8 cellular contexts compared by ENCODE assay signal in genomic region chr3:143971367-143972154, GRCh38. TPM values are rescaled to one million over a fixed set of nuclear protein-coding genes. Genes with fewer than 3 reads are reported as not detected.
A peak's percentile ranks its signal among the peaks of the same experiment; 100 is the strongest.
DNase-seq lines count a peak whose midpoint lies in the region; TF ChIP-seq lines count a peak whose summit lies in the region.

A gene with protein sequence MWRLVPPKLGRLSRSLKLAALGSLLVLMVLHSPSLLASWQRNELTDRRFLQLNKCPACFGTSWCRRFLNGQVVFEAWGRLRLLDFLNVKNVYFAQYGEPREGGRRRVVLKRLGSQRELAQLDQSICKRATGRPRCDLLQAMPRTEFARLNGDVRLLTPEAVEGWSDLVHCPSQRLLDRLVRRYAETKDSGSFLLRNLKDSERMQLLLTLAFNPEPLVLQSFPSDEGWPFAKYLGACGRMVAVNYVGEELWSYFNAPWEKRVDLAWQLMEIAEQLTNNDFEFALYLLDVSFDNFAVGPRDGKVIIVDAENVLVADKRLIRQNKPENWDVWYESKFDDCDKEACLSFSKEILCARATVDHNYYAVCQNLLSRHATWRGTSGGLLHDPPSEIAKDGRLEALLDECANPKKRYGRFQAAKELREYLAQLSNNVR (plus strand): TSS chr3:143971823. CDS start chr3:143972333, 510 bp downstream.

- peaks cover 15% of the 10 kb centered on the region for H3K4me1 ChIP-seq in neuron (ENCODE audit: insufficient read depth, low read length)

- peak within 1 kb of the TSS; percentile 94 for H3K27ac Mint-ChIP-seq in HFFc6

- no peaks in the 10 kb centered on the region for H3K9me3 Mint-ChIP-seq in HFFc6

- no peaks in the 10 kb centered on the region for H3K36me3 ChIP-seq in neuron (ENCODE audit: insufficient read depth, low read length)

- H3K4me3 ChIP-seq in neuron (ENCODE audit: low read length), result peak within 1 kb of the TSS; percentile 94

- no peaks in the 10 kb centered on the region for H3K36me3 Mint-ChIP-seq in HFFc6 (ENCODE audit: low read depth)

- in situ Hi-C loops in SK-MEL-5 (cut with HindIII; ENCODE audit: low pct_unique_long_range_greater_than_20kb, low sequenced_read_pairs), result no loop called here

- peak; percentile 84 for DNase-seq in GM04504 (ENCODE audit: low read depth)
- peak; percentile 90 for DNase-seq in HFFc6
- DNase-seq in NAMALWA (ENCODE audit: low spot score), result peak; percentile 97
- DNase-seq in SK-MEL-5 (ENCODE audit: low read depth, low spot score), result peak; percentile 93
- DNase-seq in activated naive CD4-positive, alpha-beta T cell treated with Interleukin-2 at 50 U/mL for 16 hours, result peak; percentile 95
- peak; percentile 93 for DNase-seq in foreskin melanocyte
- DNase-seq in stromal cell of bone marrow (ENCODE audit: low read depth), result peak; percentile 88

- no peaks in the 10 kb centered on the region for H3K27me3 ChIP-seq in neuron (ENCODE audit: insufficient read depth, low read length)

- H3K9me3 ChIP-seq in neuron (ENCODE audit: low read length), result no peaks in the 10 kb centered on the region

- H3K27me3 Mint-ChIP-seq in HFFc6 (ENCODE audit: insufficient read depth), result no peaks in the 10 kb centered on the region; the same call in none of the 2 replicates

- TF ChIP-seq CTCF in HFFc6 (IDR thresholded peaks at IDR 0.05), result no peak

- H3K4me1 Mint-ChIP-seq in HFFc6 (ENCODE audit: low read depth), result peaks cover 36% of the 10 kb centered on the region

- peak within 1 kb of the TSS; percentile 31 for H2AFZ ChIP-seq in neuron (ENCODE audit: low read depth, low read length)

- peak within 1 kb of the TSS; percentile 96 for H3K4me3 Mint-ChIP-seq in HFFc6

RNA-seq across cellular contexts. Expression of the gene that starts here (rescaled TPM):
- total RNA-seq in HFFc6 (2021; fragmentation: NEBNext Ultra II Directional; extraction: Animal tissue kit (Norgen Biotek cat#: 25700)), result 10 to 100 TPM in 1 of 6 experiments, 1 to 10 TPM in 5; 7.0 to 10.5 (median 8.6) TPM
- 11.5 and 15.2 TPM in 2 replicates for total RNA-seq in SK-MEL-5 (2014; rRNA removed; shearing (Covaris generic))
- polyA plus RNA-seq in SK-MEL-5 (2015; cell fraction: cytosol; rRNA removed), result 11.1 and 12.9 TPM in 2 replicates
- 4.1 and 17.9 TPM in 2 replicates for polyA plus RNA-seq in SK-MEL-5 (2015; cell fraction: nucleus; rRNA removed)

Comparison
In these comparisons a context has a peak if more than half of its experiments do, and no peak if none do; other contexts are left out.
1. Peak in every context shown above with its lines: DNase-seq and H3K4me3 ChIP-seq.